2 cellular contexts compared by ENCODE assay signal in the genomic region with DNA sequence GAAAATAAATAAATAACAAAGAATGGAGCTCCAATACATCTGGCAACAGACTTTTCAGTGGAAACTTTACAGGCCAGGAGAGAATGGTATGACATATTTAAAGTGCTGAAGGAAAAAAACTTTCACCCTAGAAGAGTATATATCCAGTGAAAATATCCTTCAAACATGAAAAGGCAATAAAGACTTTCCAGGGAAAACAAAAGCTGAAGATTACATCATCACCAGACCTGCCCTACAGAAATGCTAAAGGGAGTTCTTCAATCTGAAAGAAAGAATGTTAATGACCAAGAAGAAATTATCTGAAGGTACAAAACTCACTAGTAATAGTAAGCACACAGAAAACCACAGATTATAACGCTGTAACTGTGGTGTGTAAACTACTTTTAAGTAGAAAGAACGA.
A peak's percentile ranks its signal among the peaks of the same experiment; 100 is the strongest.
TF ChIP-seq lines count a peak whose summit lies in the region.

No MANE protein-coding gene starts in this region.

TF ChIP-seq in GM23338, 12 proteins besides CTCF, POLR2A, EP300 and RAD21 (continues in another document):
- TF ChIP-seq POLR2AphosphoS5 (IDR thresholded peaks at IDR 0.05; ENCODE audit: low read depth) (no peak), ZNF331 (CRISPR knock-in tag; IDR thresholded peaks at IDR 0.05; ENCODE audit: low read depth) (no peak), CREB1 (CRISPR knock-in tag; IDR thresholded peaks at IDR 0.05; ENCODE audit: low read depth) (no peak), JUNB (IDR thresholded peaks at IDR 0.05; ENCODE audit: unreplicated experiment) (no peak), NANOG (IDR thresholded peaks at IDR 0.05; ENCODE audit: borderline replicate concordance) (no peak), EZH2 (IDR thresholded peaks at IDR 0.05; ENCODE audit: low read depth, unreplicated experiment) (no peak), ZNF114 (CRISPR knock-in tag; IDR thresholded peaks at IDR 0.05) (no peak)
- TF ChIP-seq, protein P1, sequence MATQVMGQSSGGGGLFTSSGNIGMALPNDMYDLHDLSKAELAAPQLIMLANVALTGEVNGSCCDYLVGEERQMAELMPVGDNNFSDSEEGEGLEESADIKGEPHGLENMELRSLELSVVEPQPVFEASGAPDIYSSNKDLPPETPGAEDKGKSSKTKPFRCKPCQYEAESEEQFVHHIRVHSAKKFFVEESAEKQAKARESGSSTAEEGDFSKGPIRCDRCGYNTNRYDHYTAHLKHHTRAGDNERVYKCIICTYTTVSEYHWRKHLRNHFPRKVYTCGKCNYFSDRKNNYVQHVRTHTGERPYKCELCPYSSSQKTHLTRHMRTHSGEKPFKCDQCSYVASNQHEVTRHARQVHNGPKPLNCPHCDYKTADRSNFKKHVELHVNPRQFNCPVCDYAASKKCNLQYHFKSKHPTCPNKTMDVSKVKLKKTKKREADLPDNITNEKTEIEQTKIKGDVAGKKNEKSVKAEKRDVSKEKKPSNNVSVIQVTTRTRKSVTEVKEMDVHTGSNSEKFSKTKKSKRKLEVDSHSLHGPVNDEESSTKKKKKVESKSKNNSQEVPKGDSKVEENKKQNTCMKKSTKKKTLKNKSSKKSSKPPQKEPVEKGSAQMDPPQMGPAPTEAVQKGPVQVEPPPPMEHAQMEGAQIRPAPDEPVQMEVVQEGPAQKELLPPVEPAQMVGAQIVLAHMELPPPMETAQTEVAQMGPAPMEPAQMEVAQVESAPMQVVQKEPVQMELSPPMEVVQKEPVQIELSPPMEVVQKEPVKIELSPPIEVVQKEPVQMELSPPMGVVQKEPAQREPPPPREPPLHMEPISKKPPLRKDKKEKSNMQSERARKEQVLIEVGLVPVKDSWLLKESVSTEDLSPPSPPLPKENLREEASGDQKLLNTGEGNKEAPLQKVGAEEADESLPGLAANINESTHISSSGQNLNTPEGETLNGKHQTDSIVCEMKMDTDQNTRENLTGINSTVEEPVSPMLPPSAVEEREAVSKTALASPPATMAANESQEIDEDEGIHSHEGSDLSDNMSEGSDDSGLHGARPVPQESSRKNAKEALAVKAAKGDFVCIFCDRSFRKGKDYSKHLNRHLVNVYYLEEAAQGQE (IDR thresholded peaks at IDR 0.05; ENCODE audit: unreplicated experiment) = no peak
- TF ChIP-seq, protein P2, sequence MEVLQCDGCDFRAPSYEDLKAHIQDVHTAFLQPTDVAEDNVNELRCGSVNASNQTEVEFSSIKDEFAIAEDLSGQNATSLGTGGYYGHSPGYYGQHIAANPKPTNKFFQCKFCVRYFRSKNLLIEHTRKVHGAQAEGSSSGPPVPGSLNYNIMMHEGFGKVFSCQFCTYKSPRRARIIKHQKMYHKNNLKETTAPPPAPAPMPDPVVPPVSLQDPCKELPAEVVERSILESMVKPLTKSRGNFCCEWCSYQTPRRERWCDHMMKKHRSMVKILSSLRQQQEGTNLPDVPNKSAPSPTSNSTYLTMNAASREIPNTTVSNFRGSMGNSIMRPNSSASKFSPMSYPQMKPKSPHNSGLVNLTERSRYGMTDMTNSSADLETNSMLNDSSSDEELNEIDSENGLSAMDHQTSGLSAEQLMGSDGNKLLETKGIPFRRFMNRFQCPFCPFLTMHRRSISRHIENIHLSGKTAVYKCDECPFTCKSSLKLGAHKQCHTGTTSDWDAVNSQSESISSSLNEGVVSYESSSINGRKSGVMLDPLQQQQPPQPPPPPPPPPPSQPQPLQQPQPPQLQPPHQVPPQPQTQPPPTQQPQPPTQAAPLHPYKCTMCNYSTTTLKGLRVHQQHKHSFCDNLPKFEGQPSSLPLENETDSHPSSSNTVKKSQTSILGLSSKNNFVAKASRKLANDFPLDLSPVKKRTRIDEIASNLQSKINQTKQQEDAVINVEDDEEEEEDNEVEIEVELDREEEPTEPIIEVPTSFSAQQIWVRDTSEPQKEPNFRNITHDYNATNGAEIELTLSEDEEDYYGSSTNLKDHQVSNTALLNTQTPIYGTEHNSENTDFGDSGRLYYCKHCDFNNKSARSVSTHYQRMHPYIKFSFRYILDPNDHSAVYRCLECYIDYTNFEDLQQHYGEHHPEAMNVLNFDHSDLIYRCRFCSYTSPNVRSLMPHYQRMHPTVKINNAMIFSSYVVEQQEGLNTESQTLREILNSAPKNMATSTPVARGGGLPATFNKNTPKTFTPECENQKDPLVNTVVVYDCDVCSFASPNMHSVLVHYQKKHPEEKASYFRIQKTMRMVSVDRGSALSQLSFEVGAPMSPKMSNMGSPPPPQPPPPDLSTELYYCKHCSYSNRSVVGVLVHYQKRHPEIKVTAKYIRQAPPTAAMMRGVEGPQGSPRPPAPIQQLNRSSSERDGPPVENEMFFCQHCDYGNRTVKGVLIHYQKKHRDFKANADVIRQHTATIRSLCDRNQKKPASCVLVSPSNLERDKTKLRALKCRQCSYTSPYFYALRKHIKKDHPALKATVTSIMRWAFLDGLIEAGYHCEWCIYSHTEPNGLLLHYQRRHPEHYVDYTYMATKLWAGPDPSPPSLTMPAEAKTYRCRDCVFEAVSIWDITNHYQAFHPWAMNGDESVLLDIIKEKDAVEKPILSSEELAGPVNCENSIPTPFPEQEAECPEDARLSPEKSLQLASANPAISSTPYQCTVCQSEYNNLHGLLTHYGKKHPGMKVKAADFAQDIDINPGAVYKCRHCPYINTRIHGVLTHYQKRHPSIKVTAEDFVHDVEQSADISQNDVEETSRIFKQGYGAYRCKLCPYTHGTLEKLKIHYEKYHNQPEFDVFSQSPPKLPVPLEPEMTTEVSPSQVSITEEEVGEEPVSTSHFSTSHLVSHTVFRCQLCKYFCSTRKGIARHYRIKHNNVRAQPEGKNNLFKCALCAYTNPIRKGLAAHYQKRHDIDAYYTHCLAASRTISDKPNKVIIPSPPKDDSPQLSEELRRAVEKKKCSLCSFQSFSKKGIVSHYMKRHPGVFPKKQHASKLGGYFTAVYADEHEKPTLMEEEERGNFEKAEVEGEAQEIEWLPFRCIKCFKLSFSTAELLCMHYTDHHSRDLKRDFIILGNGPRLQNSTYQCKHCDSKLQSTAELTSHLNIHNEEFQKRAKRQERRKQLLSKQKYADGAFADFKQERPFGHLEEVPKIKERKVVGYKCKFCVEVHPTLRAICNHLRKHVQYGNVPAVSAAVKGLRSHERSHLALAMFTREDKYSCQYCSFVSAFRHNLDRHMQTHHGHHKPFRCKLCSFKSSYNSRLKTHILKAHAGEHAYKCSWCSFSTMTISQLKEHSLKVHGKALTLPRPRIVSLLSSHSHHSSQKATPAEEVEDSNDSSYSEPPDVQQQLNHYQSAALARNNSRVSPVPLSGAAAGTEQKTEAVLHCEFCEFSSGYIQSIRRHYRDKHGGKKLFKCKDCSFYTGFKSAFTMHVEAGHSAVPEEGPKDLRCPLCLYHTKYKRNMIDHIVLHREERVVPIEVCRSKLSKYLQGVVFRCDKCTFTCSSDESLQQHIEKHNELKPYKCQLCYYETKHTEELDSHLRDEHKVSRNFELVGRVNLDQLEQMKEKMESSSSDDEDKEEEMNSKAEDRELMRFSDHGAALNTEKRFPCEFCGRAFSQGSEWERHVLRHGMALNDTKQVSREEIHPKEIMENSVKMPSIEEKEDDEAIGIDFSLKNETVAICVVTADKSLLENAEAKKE (CRISPR knock-in tag; IDR thresholded peaks at IDR 0.05) = no peak
- TF ChIP-seq, protein P3, sequence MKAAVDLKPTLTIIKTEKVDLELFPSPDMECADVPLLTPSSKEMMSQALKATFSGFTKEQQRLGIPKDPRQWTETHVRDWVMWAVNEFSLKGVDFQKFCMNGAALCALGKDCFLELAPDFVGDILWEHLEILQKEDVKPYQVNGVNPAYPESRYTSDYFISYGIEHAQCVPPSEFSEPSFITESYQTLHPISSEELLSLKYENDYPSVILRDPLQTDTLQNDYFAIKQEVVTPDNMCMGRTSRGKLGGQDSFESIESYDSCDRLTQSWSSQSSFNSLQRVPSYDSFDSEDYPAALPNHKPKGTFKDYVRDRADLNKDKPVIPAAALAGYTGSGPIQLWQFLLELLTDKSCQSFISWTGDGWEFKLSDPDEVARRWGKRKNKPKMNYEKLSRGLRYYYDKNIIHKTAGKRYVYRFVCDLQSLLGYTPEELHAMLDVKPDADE (IDR thresholded peaks at IDR 0.05) = no peak

TF ChIP-seq in K562, 482 proteins besides CTCF, POLR2A, EP300 and RAD21:
- TF ChIP-seq CBX3 (IDR thresholded peaks at IDR 0.05; ENCODE audit: borderline replicate concordance in 1 of 2, low read length in 2 of 2) = no peak
- no peak for TF ChIP-seq CEBPG (CRISPR knock-in tag; IDR thresholded peaks at IDR 0.05)
- peak in 1 of 2 experiments; percentile 58; a peak in 2 of 4 replicates for TF ChIP-seq CEBPG (tag; conservative IDR thresholded peaks at IDR 0.05 in 1 of 2, IDR thresholded peaks at IDR 0.05 in 1 of 2)
- TF ChIP-seq, protein P4, sequence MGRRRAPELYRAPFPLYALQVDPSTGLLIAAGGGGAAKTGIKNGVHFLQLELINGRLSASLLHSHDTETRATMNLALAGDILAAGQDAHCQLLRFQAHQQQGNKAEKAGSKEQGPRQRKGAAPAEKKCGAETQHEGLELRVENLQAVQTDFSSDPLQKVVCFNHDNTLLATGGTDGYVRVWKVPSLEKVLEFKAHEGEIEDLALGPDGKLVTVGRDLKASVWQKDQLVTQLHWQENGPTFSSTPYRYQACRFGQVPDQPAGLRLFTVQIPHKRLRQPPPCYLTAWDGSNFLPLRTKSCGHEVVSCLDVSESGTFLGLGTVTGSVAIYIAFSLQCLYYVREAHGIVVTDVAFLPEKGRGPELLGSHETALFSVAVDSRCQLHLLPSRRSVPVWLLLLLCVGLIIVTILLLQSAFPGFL (CRISPR knock-in tag; IDR thresholded peaks at IDR 0.05) = no peak
- TF ChIP-seq ZNF699 (CRISPR knock-in tag; IDR thresholded peaks at IDR 0.05; ENCODE audit: insufficient replicate concordance) = no peak
- TF ChIP-seq ZNF134 (CRISPR knock-in tag; conservative IDR thresholded peaks at IDR 0.05) = no peak
- no peak for TF ChIP-seq MTA3 (IDR thresholded peaks at IDR 0.05; ENCODE audit: borderline replicate concordance)
- 0 out of 2 replicates have a peak, but pooled peaks have one; percentile 12 for TF ChIP-seq POLR2H (tag; IDR thresholded peaks at IDR 0.05; ENCODE audit: low read depth)
- TF ChIP-seq, protein P5, sequence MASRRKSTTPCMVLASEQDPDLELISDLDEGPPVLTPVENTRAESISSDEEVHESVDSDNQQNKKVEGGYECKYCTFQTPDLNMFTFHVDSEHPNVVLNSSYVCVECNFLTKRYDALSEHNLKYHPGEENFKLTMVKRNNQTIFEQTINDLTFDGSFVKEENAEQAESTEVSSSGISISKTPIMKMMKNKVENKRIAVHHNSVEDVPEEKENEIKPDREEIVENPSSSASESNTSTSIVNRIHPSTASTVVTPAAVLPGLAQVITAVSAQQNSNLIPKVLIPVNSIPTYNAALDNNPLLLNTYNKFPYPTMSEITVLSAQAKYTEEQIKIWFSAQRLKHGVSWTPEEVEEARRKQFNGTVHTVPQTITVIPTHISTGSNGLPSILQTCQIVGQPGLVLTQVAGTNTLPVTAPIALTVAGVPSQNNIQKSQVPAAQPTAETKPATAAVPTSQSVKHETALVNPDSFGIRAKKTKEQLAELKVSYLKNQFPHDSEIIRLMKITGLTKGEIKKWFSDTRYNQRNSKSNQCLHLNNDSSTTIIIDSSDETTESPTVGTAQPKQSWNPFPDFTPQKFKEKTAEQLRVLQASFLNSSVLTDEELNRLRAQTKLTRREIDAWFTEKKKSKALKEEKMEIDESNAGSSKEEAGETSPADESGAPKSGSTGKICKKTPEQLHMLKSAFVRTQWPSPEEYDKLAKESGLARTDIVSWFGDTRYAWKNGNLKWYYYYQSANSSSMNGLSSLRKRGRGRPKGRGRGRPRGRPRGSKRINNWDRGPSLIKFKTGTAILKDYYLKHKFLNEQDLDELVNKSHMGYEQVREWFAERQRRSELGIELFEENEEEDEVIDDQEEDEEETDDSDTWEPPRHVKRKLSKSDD (conservative IDR thresholded peaks at IDR 0.05; ENCODE audit: low read length) = no peak
- TF ChIP-seq NFIX (CRISPR knock-in tag; IDR thresholded peaks at IDR 0.05; ENCODE audit: low read depth) = no peak
- no peak for TF ChIP-seq MECOM (CRISPR knock-in tag; IDR thresholded peaks at IDR 0.05)
- TF ChIP-seq ZNF445 (CRISPR knock-in tag; IDR thresholded peaks at IDR 0.05; ENCODE audit: low read depth) = no peak
- TF ChIP-seq ZNF184 (CRISPR knock-in tag; IDR thresholded peaks at IDR 0.05) = no peak
- no peak for TF ChIP-seq ETV1 (tag; conservative IDR thresholded peaks at IDR 0.05; ENCODE audit: low read depth)
- TF ChIP-seq EGR1 (conservative IDR thresholded peaks at IDR 0.05) = no peak
- TF ChIP-seq, protein P6, sequence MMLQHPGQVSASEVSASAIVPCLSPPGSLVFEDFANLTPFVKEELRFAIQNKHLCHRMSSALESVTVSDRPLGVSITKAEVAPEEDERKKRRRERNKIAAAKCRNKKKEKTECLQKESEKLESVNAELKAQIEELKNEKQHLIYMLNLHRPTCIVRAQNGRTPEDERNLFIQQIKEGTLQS (IDR thresholded peaks at IDR 0.05) = peak; percentile 81
- TF ChIP-seq, protein P6 (CRISPR knock-in tag; conservative IDR thresholded peaks at IDR 0.05) = no peak
- no peak for TF ChIP-seq TAF1 (IDR thresholded peaks at IDR 0.05; ENCODE audit: control insufficient read depth, extremely low read depth, insufficient read depth, low read length, severe bottlenecking)
